In genomic region chr13:79736356-79736755, GRCh38 we compare ENCODE assay signal across 26 cellular contexts.
A peak's percentile ranks its signal among the peaks of the same experiment; 100 is the strongest.
DNase-seq lines count a peak whose midpoint lies in the region; ATAC-seq, FAIRE-seq and TF ChIP-seq lines count a peak whose summit lies in the region.
"Had no signal": no experiment of that assay in that cellular context is flagged by ENCODE, and none has a peak within 500 bp of the region (broad histone marks: within the 10 kb centered on the region; RNA-seq: fewer than 3 reads in every experiment).

No MANE protein-coding gene starts in this region.

- CTCF ChIA-PET in PC-3 (lab: Charles Lee), result no interaction called here

- no peaks in the 10 kb centered on the region for H3F3A ChIP-seq in PC-3 (ENCODE audit: low read length, unreplicated experiment)

- no peaks in the 10 kb centered on the region for H3K9me2 ChIP-seq in PC-3 (replicated peaks; ENCODE audit: low read length)

- ATAC-seq in PC-3, result peak; percentile 67
- ATAC-seq in foreskin keratinocyte, result peak; percentile 95
- peak in 3 of 4 donors; percentile 18 to 58 (median 37) for ATAC-seq in pancreas
- no peak for ATAC-seq in GM19035 (IDR thresholded peaks at IDR 0.05; ENCODE audit: unreplicated experiment)

- 91 to 92% methylated on average over 1 of the region's 1 CpG for WGBS in pancreas, 2 donors

- H3K36me3 ChIP-seq in PC-3 (ENCODE audit: low read depth, low read length) (no peaks in the 10 kb centered on the region), pancreas (no peaks in the 10 kb centered on the region)
- H3K36me3 ChIP-seq: Peyer's patch, SJCRH30 had no signal

- intact Hi-C loops in PC-3 (cut with micrococcal nuclease), result no loop called here
- intact Hi-C loops in pancreas (cut with DNase I), result no loop called here

- no TSS peak for BruUV-seq in PC-3 (replicated peaks; lab: Mats Ljungman, UMichigan)

- H3K9ac ChIP-seq in PC-3 (ENCODE audit: low read length), result no peak overlapping the region
- H3K9ac ChIP-seq: GM23248 had no signal

- peak overlapping the region; percentile 43 for H3K27ac ChIP-seq in PC-3 (ENCODE audit: low read length)
- H3K27ac ChIP-seq in foreskin keratinocyte, result no peak overlapping the region
- no peak overlapping the region for H3K27ac ChIP-seq in pancreas
- H3K27ac ChIP-seq: GM23248, HL-60, Peyer's patch, SJCRH30 had no signal

- no peak overlapping the region for H3K4me3 ChIP-seq in PC-3 (ENCODE audit: low read length)
- H3K4me3 ChIP-seq in pancreas, result no peak overlapping the region
- H3K4me3 ChIP-seq: GM23248, Peyer's patch, SJCRH30 had no signal

- POLR2A ChIA-PET in PC-3 (lab: Charles Lee; ENCODE audit: unreplicated experiment), result no interaction called here

- peak; percentile 10 for DNase-seq in ELF-1 (ENCODE audit: low read depth, low spot score)
- DNase-seq in PC-3, result peak; percentile 67
- DNase-seq in foreskin keratinocyte, result peak; percentile 56 to 79
- DNase-seq in pancreas, result no peak
- DNase-seq in NCI-H1930 (lab: John Stamatoyannopoulos, UW), result no peak
- no peak for DNase-seq in stimulated activated CD4-positive, alpha-beta T cell treated with anti-CD3 and anti-CD28 coated beads, Interleukin-12 subunit alpha, Interleukin-12 subunit beta, amount 100 ng/mL, for 4 hours
- no peak for DNase-seq in iPS-NIHi7 (ENCODE audit: extremely low spot score)
- DNase-seq: Caco-2; CD4-positive, alpha-beta T cell; DMS 273 treated with DMSO at 0.1 percent for 48 hours; GDM1; GM23248; HCEC 1CT; KBM-7; MM.1S; NCI-H1048; NCI-H1417 treated with DMSO at 0.1 percent for 48 hours; NCI-H187 treated with DMSO at 0.1 percent for 48 hours; NCI-H226; NCI-H524; NCI-H774; NK-92 treated with Interleukin-12 subunit alpha and Interleukin-12 subunit beta, amount 100 ng/mL, for 24 hours; Peyer's patch had no signal

- H3K9me3 ChIP-seq in PC-3 (ENCODE audit: low read length), result no peaks in the 10 kb centered on the region
- no peaks in the 10 kb centered on the region for H3K9me3 ChIP-seq in pancreas
- H3K9me3 ChIP-seq: Caco-2, Peyer's patch had no signal

- no peaks in the 10 kb centered on the region for H4K20me1 ChIP-seq in PC-3 (ENCODE audit: low read length)

- 0 out of 2 replicates have a peak overlapping the region, but pooled peaks have one; percentile 10 for H3K4me2 ChIP-seq in PC-3 (ENCODE audit: low read length)

- TF ChIP-seq CTCF in PC-3 (conservative IDR thresholded peaks at IDR 0.05; ENCODE audit: low read depth, low read length), result no peak
- peak; percentile 3 for TF ChIP-seq CTCF in foreskin keratinocyte (conservative IDR thresholded peaks at IDR 0.05)
- no peak for TF ChIP-seq CTCF in pancreas (IDR thresholded peaks at IDR 0.05)

- H2AFZ ChIP-seq in PC-3 (ENCODE audit: low read length), result peak overlapping the region; percentile 19; the same call in 1 of the 2 replicates
- H2AFZ ChIP-seq: GM23248 had no signal

- no peak for FAIRE-seq in pancreas (lab: Jason Lieb, UNC)

- no peaks in the 10 kb centered on the region for H3K79me2 ChIP-seq in PC-3 (ENCODE audit: low read length)

- H3K27me3 ChIP-seq in PC-3 (ENCODE audit: low read length) (no peaks in the 10 kb centered on the region), foreskin keratinocyte (no peaks in the 10 kb centered on the region), pancreas (no peaks in the 10 kb centered on the region)
- H3K27me3 ChIP-seq: Peyer's patch, SJCRH30 had no signal

- H3K4me1 ChIP-seq in PC-3 (ENCODE audit: insufficient read depth, low read length) (peaks cover 9% of the 10 kb centered on the region), foreskin keratinocyte (peaks cover 10% of the 10 kb centered on the region), pancreas (peaks cover 0 to 12% (median 6%) of the 10 kb centered on the region in 3 donors)
- H3K4me1 ChIP-seq: Peyer's patch had no signal

Comparison
In these comparisons a context has a peak if more than half of its experiments do, and no peak if none do; other contexts are left out.
1. DNase-seq: peak in ELF-1 (single experiment), PC-3 (single experiment) and foreskin keratinocyte (2 of 2); none in pancreas (0 of 6), NCI-H1930 (0 of 2), stimulated activated CD4-positive, alpha-beta T cell treated with anti-CD3 and anti-CD28 coated beads, Interleukin-12 subunit alpha, Interleukin-12 subunit beta, amount 100 ng/mL, for 4 hours (single experiment) and iPS-NIHi7 (single experiment).